In genomic region chr13:51832471-51833152, GRCh38 we compare ENCODE assay signal across 1 cellular context.
TF ChIP-seq lines count a peak whose summit lies in the region.

No MANE protein-coding gene starts in this region.

TF ChIP-seq in WTC11, 78 proteins besides CTCF, POLR2A, EP300 and RAD21 (continued from another document):
- no peak for TF ChIP-seq ARID4B (CRISPR knock-in tag; IDR thresholded peaks at IDR 0.05; ENCODE audit: borderline replicate concordance)
- TF ChIP-seq ZBTB21 (CRISPR knock-in tag; IDR thresholded peaks at IDR 0.05; ENCODE audit: borderline replicate concordance): no peak
- no peak for TF ChIP-seq GABPB1 (CRISPR knock-in tag; IDR thresholded peaks at IDR 0.05)
- no peak for TF ChIP-seq ZNF121 (CRISPR knock-in tag; IDR thresholded peaks at IDR 0.05)
- TF ChIP-seq CREM (CRISPR knock-in tag; IDR thresholded peaks at IDR 0.05): no peak
- TF ChIP-seq OVOL2 (CRISPR knock-in tag; IDR thresholded peaks at IDR 0.05; ENCODE audit: borderline replicate concordance): no peak
- TF ChIP-seq FOXP1 (CRISPR knock-in tag; IDR thresholded peaks at IDR 0.05; ENCODE audit: borderline replicate concordance): no peak
- TF ChIP-seq PRDM15 (CRISPR knock-in tag; IDR thresholded peaks at IDR 0.05): no peak
- TF ChIP-seq CBFB (CRISPR knock-in tag; IDR thresholded peaks at IDR 0.05; ENCODE audit: low read depth): no peak
